ENCODE assay signal across 19 cellular contexts in the genomic region with DNA sequence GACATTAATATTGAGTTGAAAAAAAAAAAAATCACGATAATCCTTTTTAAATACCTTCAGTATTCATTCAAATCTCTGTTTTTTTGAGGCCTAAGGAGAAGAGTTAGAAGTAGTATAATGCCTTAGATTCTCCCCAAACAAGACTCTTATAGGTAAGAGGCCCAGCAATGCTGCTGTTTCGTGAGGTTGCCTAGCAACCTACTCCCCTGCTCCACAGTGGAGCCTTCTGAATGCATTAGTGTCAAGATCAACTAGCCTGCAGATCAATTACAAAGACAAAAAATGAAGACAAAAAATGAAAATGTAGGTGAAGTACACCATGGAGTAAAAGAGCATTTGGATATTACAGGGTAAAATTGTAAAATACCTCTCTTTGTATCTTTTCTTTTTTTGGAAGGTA.
DNase-seq lines count a peak whose midpoint lies in the region; ATAC-seq and TF ChIP-seq lines count a peak whose summit lies in the region.
"Had no signal": no experiment of that assay in that cellular context is flagged by ENCODE, and none has a peak within 500 bp of the region (broad histone marks: within the 10 kb centered on the region; RNA-seq: fewer than 3 reads in every experiment).

No MANE protein-coding gene starts in this region.

- H3K4me3 Mint-ChIP-seq in WTC11 = no peak overlapping the region
- H3K4me3 Mint-ChIP-seq in activated T-cell treated with anti-CD3 and anti-CD28 coated beads, Interleukin-2, amount 50 U/mL, for 72 hours = no peak overlapping the region

- DNase-seq in NCI-H82 (lab: John Stamatoyannopoulos, UW) (peak; percentile 10), NCI-H82 treated with DMSO at 0.1 percent for 48 hours (lab: John Stamatoyannopoulos, UW; ENCODE audit: unreplicated experiment) (no peak), WTC11 (ENCODE audit: low spot score) (no peak), left kidney (ENCODE audit: low read depth, low spot score) (peak; percentile 58), prostate gland (ENCODE audit: low spot score) (no peak), NCI-H345 (lab: John Stamatoyannopoulos, UW) (no peak)
- no peak for DNase-seq in activated T-cell treated with anti-CD3 and anti-CD28 coated beads, Interleukin-2, amount 50 U/mL, for 72 hours
- DNase-seq: ACHN; GDM1; MV-4-11; NCI-H187 treated with DMSO at 0.1 percent for 48 hours; NCI-H510A; NK-92 treated with Interleukin-12 subunit alpha and Interleukin-12 subunit beta, amount 100 ng/mL, for 24 hours; Peyer's patch had no signal

- no peak overlapping the region for H3K27ac Mint-ChIP-seq in WTC11
- no peak overlapping the region for H3K27ac Mint-ChIP-seq in activated T-cell treated with anti-CD3 and anti-CD28 coated beads, Interleukin-2, amount 50 U/mL, for 72 hours

- POLR2A ChIA-PET in WTC11 (lab: Charles Lee) = no interaction called here

- no peak overlapping the region for H3K27ac ChIP-seq in prostate gland
- H3K27ac ChIP-seq: C4-2B, HL-60, KMS-11, Peyer's patch, SJSA1 had no signal

- H3K9me3 Mint-ChIP-seq in WTC11 = peaks cover 10% of the 10 kb centered on the region
- peaks cover 5 to 11% of the 10 kb centered on the region in 2 donors for H3K9me3 Mint-ChIP-seq in activated T-cell treated with anti-CD3 and anti-CD28 coated beads, Interleukin-2, amount 50 U/mL, for 72 hours

- TF ChIP-seq POLR2A in prostate gland (IDR thresholded peaks at IDR 0.05) = no peak

- ATAC-seq in WTC11 = peak; percentile 43; the same call in 1 of the 2 replicates
- no peak for ATAC-seq in activated T-cell treated with anti-CD3 and anti-CD28 coated beads, Interleukin-2, amount 50 U/mL, for 72 hours (replicated peaks in 1 of 2)
- ATAC-seq: HCT116 had no signal

- TF ChIP-seq CTCF in WTC11 (IDR thresholded peaks at IDR 0.05) = no peak
- no peak for TF ChIP-seq CTCF in prostate gland (IDR thresholded peaks at IDR 0.05)

- CTCF ChIA-PET in WTC11 (lab: Charles Lee) = no interaction called here

- no peaks in the 10 kb centered on the region for H3K36me3 ChIP-seq in prostate gland
- H3K36me3 ChIP-seq: Peyer's patch, SJSA1 had no signal

- no peak overlapping the region for H3K4me3 ChIP-seq in prostate gland
- H3K4me3 ChIP-seq: Peyer's patch, SJSA1 had no signal

- no peaks in the 10 kb centered on the region for H3K9me3 ChIP-seq in prostate gland
- H3K9me3 ChIP-seq: Peyer's patch, SJSA1 had no signal

- no peaks in the 10 kb centered on the region for H3K4me1 Mint-ChIP-seq in WTC11
- H3K4me1 Mint-ChIP-seq in activated T-cell treated with anti-CD3 and anti-CD28 coated beads, Interleukin-2, amount 50 U/mL, for 72 hours (ENCODE audit: low read depth) = no peaks in the 10 kb centered on the region

- H3K27me3 ChIP-seq in prostate gland (replicated peaks; ENCODE audit: insufficient read depth) = no peaks in the 10 kb centered on the region
- H3K27me3 ChIP-seq: Peyer's patch, SJSA1 had no signal

- H3K36me3 Mint-ChIP-seq in WTC11 = no peaks in the 10 kb centered on the region
- no peaks in the 10 kb centered on the region for H3K36me3 Mint-ChIP-seq in activated T-cell treated with anti-CD3 and anti-CD28 coated beads, Interleukin-2, amount 50 U/mL, for 72 hours (ENCODE audit: insufficient read depth in 2 of 2)

- intact Hi-C loops in prostate gland (cut with DNase I) = no loop called here

- no peaks in the 10 kb centered on the region for H3K27me3 Mint-ChIP-seq in WTC11 (ENCODE audit: low read depth)
- no peaks in the 10 kb centered on the region for H3K27me3 Mint-ChIP-seq in activated T-cell treated with anti-CD3 and anti-CD28 coated beads, Interleukin-2, amount 50 U/mL, for 72 hours (ENCODE audit: low read depth)

- no peaks in the 10 kb centered on the region for H3K4me1 ChIP-seq in prostate gland (replicated peaks)
- H3K4me1 ChIP-seq: Peyer's patch, SJSA1 had no signal

- 78% methylated on average over 2 of the region's 2 CpGs for WGBS in prostate gland

TF ChIP-seq in WTC11, 78 proteins besides CTCF, POLR2A, EP300 and RAD21:
- TF ChIP-seq FOXP1 (CRISPR knock-in tag; IDR thresholded peaks at IDR 0.05; ENCODE audit: borderline replicate concordance) = no peak
- TF ChIP-seq ZNF138 (CRISPR knock-in tag; conservative IDR thresholded peaks at IDR 0.05) = no peak
- TF ChIP-seq MYBL2 (CRISPR knock-in tag; IDR thresholded peaks at IDR 0.05) = no peak
- no peak for TF ChIP-seq ZNF396 (CRISPR knock-in tag; IDR thresholded peaks at IDR 0.05; ENCODE audit: borderline replicate concordance)
- no peak for TF ChIP-seq NR1H2 (CRISPR knock-in tag; IDR thresholded peaks at IDR 0.05)
- TF ChIP-seq, protein P1, sequence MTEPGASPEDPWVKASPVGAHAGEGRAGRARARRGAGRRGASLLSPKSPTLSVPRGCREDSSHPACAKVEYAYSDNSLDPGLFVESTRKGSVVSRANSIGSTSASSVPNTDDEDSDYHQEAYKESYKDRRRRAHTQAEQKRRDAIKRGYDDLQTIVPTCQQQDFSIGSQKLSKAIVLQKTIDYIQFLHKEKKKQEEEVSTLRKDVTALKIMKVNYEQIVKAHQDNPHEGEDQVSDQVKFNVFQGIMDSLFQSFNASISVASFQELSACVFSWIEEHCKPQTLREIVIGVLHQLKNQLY (CRISPR knock-in tag; IDR thresholded peaks at IDR 0.05) = no peak

Comparison
In these comparisons a context has a peak if more than half of its experiments do, and no peak if none do; other contexts are left out.
1. DNase-seq: peak in NCI-H82 (single experiment) and left kidney (single experiment); none in NCI-H82 treated with DMSO at 0.1 percent for 48 hours (single experiment), WTC11 (single experiment), prostate gland (single experiment), activated T-cell treated with anti-CD3 and anti-CD28 coated beads, Interleukin-2, amount 50 U/mL, for 72 hours (0 of 2) and NCI-H345 (single experiment).